1 cellular context compared by ENCODE assay signal in genomic region chr7:94972296-94972695, GRCh38.
TF ChIP-seq lines count a peak whose summit lies in the region.

No MANE protein-coding gene starts in this region.

TF ChIP-seq in HepG2, 621 proteins besides CTCF, POLR2A, EP300 and RAD21 (continued from another document):
- TF ChIP-seq ZNF276 (CRISPR knock-in tag; IDR thresholded peaks at IDR 0.05; ENCODE audit: low read depth) (no peak), HMGXB3 (CRISPR knock-in tag; IDR thresholded peaks at IDR 0.05; ENCODE audit: borderline replicate concordance) (no peak), NR2F6 (IDR thresholded peaks at IDR 0.05) (peak; percentile 92), NR2F6 (CRISPR knock-in tag; IDR thresholded peaks at IDR 0.05) (peak; percentile 93), ZNF503 (CRISPR knock-in tag; IDR thresholded peaks at IDR 0.05) (peak; percentile 21; the same call in 1 of the 2 replicates), SIN3B (IDR thresholded peaks at IDR 0.05; ENCODE audit: low read length) (no peak), ZNF234 (CRISPR knock-in tag; conservative IDR thresholded peaks at IDR 0.05) (no peak), TBX2 (CRISPR knock-in tag; IDR thresholded peaks at IDR 0.05; ENCODE audit: borderline replicate concordance) (peak; percentile 73), CHCHD3 (CRISPR knock-in tag; IDR thresholded peaks at IDR 0.05) (no peak), NFE2 (CRISPR knock-in tag; IDR thresholded peaks at IDR 0.05) (no peak), ZNF761 (CRISPR knock-in tag; conservative IDR thresholded peaks at IDR 0.05) (no peak), FOXP1 (IDR thresholded peaks at IDR 0.05) (no peak), FOXP1 (CRISPR knock-in tag; IDR thresholded peaks at IDR 0.05) (peak; percentile 68), SALL1 (CRISPR knock-in tag; IDR thresholded peaks at IDR 0.05) (peak; percentile 78; the same call in 1 of the 2 replicates), MAFG (CRISPR knock-in tag; IDR thresholded peaks at IDR 0.05) (no peak), GZF1 (CRISPR knock-in tag; IDR thresholded peaks at IDR 0.05) (no peak), ZFP90 (CRISPR knock-in tag; IDR thresholded peaks at IDR 0.05; ENCODE audit: borderline replicate concordance) (no peak), ZGPAT (CRISPR knock-in tag; IDR thresholded peaks at IDR 0.05) (peak; percentile 68), MIER2 (CRISPR knock-in tag; IDR thresholded peaks at IDR 0.05) (0 out of 2 replicates have a peak, but pooled peaks have one; percentile 45), FOXA3 (CRISPR knock-in tag; IDR thresholded peaks at IDR 0.05) (peak; percentile 66), ZMAT5 (CRISPR knock-in tag; IDR thresholded peaks at IDR 0.05; ENCODE audit: borderline replicate concordance, low read depth) (no peak), ZBTB25 (CRISPR knock-in tag; IDR thresholded peaks at IDR 0.05) (no peak), ZFP1 (CRISPR knock-in tag; IDR thresholded peaks at IDR 0.05) (0 out of 2 replicates have a peak, but pooled peaks have one; percentile 26), ZNF333 (CRISPR knock-in tag; IDR thresholded peaks at IDR 0.05; ENCODE audit: borderline replicate concordance) (no peak), PHF5A (CRISPR knock-in tag; IDR thresholded peaks at IDR 0.05; ENCODE audit: low read depth, unreplicated experiment) (no peak), TOE1 (CRISPR knock-in tag; IDR thresholded peaks at IDR 0.05) (no peak), ZBTB10 (CRISPR knock-in tag; IDR thresholded peaks at IDR 0.05; ENCODE audit: borderline replicate concordance) (no peak), ARID3A (IDR thresholded peaks at IDR 0.05; ENCODE audit: low read depth, low read length) (peak; percentile 86), HDAC6 (IDR thresholded peaks at IDR 0.05; ENCODE audit: low read depth, low read length) (no peak), ZNF782 (CRISPR knock-in tag; IDR thresholded peaks at IDR 0.05; ENCODE audit: borderline replicate concordance) (no peak), NR2F2 (IDR thresholded peaks at IDR 0.05; ENCODE audit: borderline replicate concordance, low read depth) (peak; percentile 90), NCOA2 (CRISPR knock-in tag; IDR thresholded peaks at IDR 0.05) (peak; percentile 86), KAT7 (CRISPR knock-in tag; IDR thresholded peaks at IDR 0.05; ENCODE audit: borderline replicate concordance) (no peak), IKZF5 (CRISPR knock-in tag; IDR thresholded peaks at IDR 0.05) (peak; percentile 77; the same call in 1 of the 2 replicates), ZNF710 (CRISPR knock-in tag; IDR thresholded peaks at IDR 0.05; ENCODE audit: borderline replicate concordance) (no peak), ZNF564 (CRISPR knock-in tag; IDR thresholded peaks at IDR 0.05) (no peak), ZMAT3 (CRISPR knock-in tag; conservative IDR thresholded peaks at IDR 0.05) (no peak), TFDP1 (CRISPR knock-in tag; IDR thresholded peaks at IDR 0.05; ENCODE audit: borderline replicate concordance) (no peak)
